Comparison of ENCODE assay signal across 8 cellular contexts in the genomic region with DNA sequence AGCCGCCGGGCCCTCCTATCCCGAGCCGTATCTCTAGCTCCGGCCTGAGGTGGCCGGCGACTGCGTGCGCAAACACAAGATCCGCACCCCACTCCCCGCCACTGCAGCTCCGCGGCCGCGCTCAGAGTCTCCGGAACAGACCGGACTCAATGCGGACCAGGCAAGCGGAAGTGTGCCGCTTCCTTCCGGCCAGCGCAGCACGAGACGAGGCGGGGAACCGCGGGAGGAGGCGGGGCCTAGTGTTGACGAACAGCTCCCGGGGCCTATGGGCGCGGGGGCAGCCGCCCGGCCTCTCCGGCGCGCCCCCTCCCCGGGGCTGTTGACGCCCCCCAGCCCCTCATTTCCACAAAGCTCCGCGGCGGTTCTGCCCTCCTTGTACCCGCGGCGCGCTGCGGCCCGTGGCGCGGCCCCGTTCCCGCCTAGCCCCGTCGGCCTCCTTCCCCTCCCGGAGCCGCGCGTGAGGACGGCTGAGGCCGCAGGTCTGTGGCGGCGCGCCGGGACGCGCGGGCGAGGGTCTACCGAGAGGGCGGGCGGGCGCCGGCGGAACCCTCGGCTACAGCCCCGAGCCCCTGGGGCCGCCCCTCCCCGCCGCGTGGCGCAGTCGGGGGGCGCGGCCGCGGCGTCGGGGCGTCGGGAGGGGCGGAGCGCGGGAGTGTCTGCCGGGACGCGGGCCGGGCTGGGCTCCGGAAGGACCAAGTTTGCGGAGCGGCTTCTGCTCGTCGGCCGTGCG. TPM values are rescaled to one million over a fixed set of nuclear protein-coding genes. Genes with fewer than 3 reads are reported as not detected.
DNase-seq lines count a peak whose midpoint lies in the region; ATAC-seq, FAIRE-seq and TF ChIP-seq lines count a peak whose summit lies in the region.

A gene with protein sequence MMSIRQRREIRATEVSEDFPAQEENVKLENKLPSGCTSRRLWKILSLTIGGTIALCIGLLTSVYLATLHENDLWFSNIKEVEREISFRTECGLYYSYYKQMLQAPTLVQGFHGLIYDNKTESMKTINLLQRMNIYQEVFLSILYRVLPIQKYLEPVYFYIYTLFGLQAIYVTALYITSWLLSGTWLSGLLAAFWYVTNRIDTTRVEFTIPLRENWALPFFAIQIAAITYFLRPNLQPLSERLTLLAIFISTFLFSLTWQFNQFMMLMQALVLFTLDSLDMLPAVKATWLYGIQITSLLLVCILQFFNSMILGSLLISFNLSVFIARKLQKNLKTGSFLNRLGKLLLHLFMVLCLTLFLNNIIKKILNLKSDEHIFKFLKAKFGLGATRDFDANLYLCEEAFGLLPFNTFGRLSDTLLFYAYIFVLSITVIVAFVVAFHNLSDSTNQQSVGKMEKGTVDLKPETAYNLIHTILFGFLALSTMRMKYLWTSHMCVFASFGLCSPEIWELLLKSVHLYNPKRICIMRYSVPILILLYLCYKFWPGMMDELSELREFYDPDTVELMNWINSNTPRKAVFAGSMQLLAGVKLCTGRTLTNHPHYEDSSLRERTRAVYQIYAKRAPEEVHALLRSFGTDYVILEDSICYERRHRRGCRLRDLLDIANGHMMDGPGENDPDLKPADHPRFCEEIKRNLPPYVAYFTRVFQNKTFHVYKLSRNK (plus strand): TSS at position 340 of the 730 bp plus-strand sequence. CDS start 2,484 bp downstream, outside the sequence.

- ATAC-seq in GM19035 (IDR thresholded peaks at IDR 0.05; ENCODE audit: unreplicated experiment): peak; percentile 95
- ATAC-seq in HG03342 (IDR thresholded peaks at IDR 0.05; ENCODE audit: unreplicated experiment): peak; percentile 93

- no peaks in the 10 kb centered on the region for H3K27me3 ChIP-seq in keratinocyte (ENCODE audit: control insufficient read depth, extremely low read depth, insufficient read depth, low read length)

- peak within 1 kb of the TSS; percentile 86 for H2AFZ ChIP-seq in keratinocyte (ENCODE audit: control insufficient read depth, low read length)

- no peaks in the 10 kb centered on the region for H3K9me1 ChIP-seq in keratinocyte (ENCODE audit: control insufficient read depth, extremely low read depth, insufficient read depth, low read length)

- no peaks in the 10 kb centered on the region for H3K9me3 ChIP-seq in keratinocyte (ENCODE audit: control insufficient read depth, low read depth, low read length)

- DNase-seq in AML-193 (lab: John Stamatoyannopoulos, UW): peak; percentile 83 to 85
- peak; percentile 99 for DNase-seq in NCI-H345 treated with DMSO at 0.1 percent for 48 hours (lab: John Stamatoyannopoulos, UW; ENCODE audit: unreplicated experiment)
- peak; percentile 79 for DNase-seq in activated CD4-positive, alpha-beta T cell treated with anti-CD3 and anti-CD28 coated beads for 1 hour
- DNase-seq in cerebellum (ENCODE audit: low spot score): peak; percentile 97
- DNase-seq in keratinocyte (ENCODE audit: low read depth, low spot score): peak; percentile 53
- peak; percentile 89 to 92 (median 91) for DNase-seq in stimulated activated CD4-positive, alpha-beta T cell treated with anti-CD3 and anti-CD28 coated beads, Interleukin-12 subunit alpha, Interleukin-12 subunit beta, amount 100 ng/mL, for 48 hours (ENCODE audit: low read depth in 2 of 3, low spot score in 1 of 3)

- peak within 1 kb of the TSS; percentile 82 to 89 (median 84) for H3K4me3 ChIP-seq in keratinocyte (ENCODE audit: control insufficient read depth in 2 of 3, extremely low read depth in 1 of 3, insufficient read depth in 2 of 3, low read depth in 1 of 3, low read length in 3 of 3)

- no peaks in the 10 kb centered on the region for H4K20me1 ChIP-seq in keratinocyte (ENCODE audit: control insufficient read depth, extremely low read depth, insufficient read depth, low read length)

- H3K79me2 ChIP-seq in keratinocyte (ENCODE audit: control insufficient read depth, insufficient read depth, low read length): peaks cover 4% of the 10 kb centered on the region

- peaks cover 10% of the 10 kb centered on the region for H3K4me1 ChIP-seq in keratinocyte (ENCODE audit: control insufficient read depth, extremely low read depth, insufficient read depth, low read length)

- H3K27ac ChIP-seq in keratinocyte (ENCODE audit: control insufficient read depth, insufficient read depth, low read length): peak within 1 kb of the TSS; percentile 75

- FAIRE-seq in keratinocyte (lab: Jason Lieb, UNC): no peak

- dilution Hi-C loops in keratinocyte (cut with MboI; ENCODE audit: extremely low pct_ligation_motif_present, low sequenced_read_pairs): no loop called here

- H3K9ac ChIP-seq in keratinocyte (ENCODE audit: control insufficient read depth, extremely low read depth, insufficient read depth, low read length): peak within 1 kb of the TSS; percentile 85

- H3K4me2 ChIP-seq in keratinocyte (ENCODE audit: control insufficient read depth, extremely low read depth, insufficient read depth, low read depth, low read length): peak within 1 kb of the TSS; percentile 89

- TF ChIP-seq CTCF in keratinocyte (optimal IDR thresholded peaks at IDR 0.05 in 1 of 3, IDR thresholded peaks at IDR 0.05 in 1 of 3, conservative IDR thresholded peaks at IDR 0.05 in 1 of 3; ENCODE audit: extremely low read depth in 1 of 3, insufficient read depth in 2 of 3, low read length in 3 of 3): no peak

- H3K36me3 ChIP-seq in keratinocyte (ENCODE audit: control insufficient read depth in 2 of 2, extremely low read depth in 1 of 2, insufficient read depth in 2 of 2, low read length in 2 of 2): peaks cover 4 to 5% of the 10 kb centered on the region in 2 experiments

RNA-seq across cellular contexts. Expression of the gene that starts here (rescaled TPM):
- total RNA-seq in cerebellum: 70.5 TPM
- 7.9 to 10.0 TPM (median 10.0 TPM) in 3 replicates for polyA plus RNA-seq in keratinocyte
- 1.6 TPM for polyA plus RNA-seq in keratinocyte (2011; ENCODE audit: low read depth)
- 3.0 and 4.3 TPM in 2 replicates for polyA plus RNA-seq in keratinocyte (2011; cell fraction: cytosol; rRNA removed)
- polyA plus RNA-seq in keratinocyte (2011; cell fraction: nucleus; rRNA removed): 35.8 and 38.2 TPM in 2 replicates
- polyA plus RNA-seq in keratinocyte (2012; ENCODE audit: low replicate concordance): 1.2 and 3.4 TPM in 2 replicates
- 9.9 to 18.2 TPM (median 17.3 TPM) in 3 replicates for polyA minus RNA-seq in keratinocyte
- 6.5 TPM for polyA minus RNA-seq in keratinocyte (2011; cell fraction: cytosol; rRNA and poly(A)+ RNA removed)
- polyA minus RNA-seq in keratinocyte (2011; cell fraction: nucleus; rRNA and poly(A)+ RNA removed): 17.6 and 18.7 TPM in 2 replicates

Comparison
In these comparisons a context has a peak if more than half of its experiments do, and no peak if none do; other contexts are left out.
1. Peak in every context shown above with its lines: DNase-seq, ATAC-seq, H3K4me3 ChIP-seq and H3K27ac ChIP-seq.